ENCODE assay signal across 23 cellular contexts in the genomic region with DNA sequence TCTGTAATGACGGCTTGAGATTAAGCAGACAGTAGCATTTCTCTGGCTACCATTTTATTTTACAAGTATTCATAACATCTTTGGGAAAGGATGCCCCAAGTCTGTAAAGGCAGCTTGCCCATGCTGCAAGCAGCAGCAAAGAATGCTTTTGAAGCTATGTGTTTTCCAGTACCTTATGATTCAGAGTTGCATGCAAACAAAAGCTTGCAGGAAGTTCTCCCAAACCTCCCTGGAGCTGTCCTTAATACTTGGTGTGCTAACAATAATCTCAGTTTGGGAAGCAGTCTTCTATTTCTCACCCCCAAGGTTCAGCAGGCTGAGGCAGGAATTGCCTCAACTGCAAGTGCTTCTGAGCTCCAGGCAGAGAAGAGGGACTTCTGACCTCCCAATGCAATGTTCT.
"Had no signal": no experiment of that assay in that cellular context is flagged by ENCODE, and none has a peak within 500 bp of the region (broad histone marks: within the 10 kb centered on the region; RNA-seq: fewer than 3 reads in every experiment).

No MANE protein-coding gene starts in this region.

- H3K27me3 ChIP-seq: pancreas, sigmoid colon, stomach, thyroid gland, vagina had no signal

- H3K4me1 ChIP-seq: pancreas, sigmoid colon, stomach, thyroid gland, vagina had no signal

- H3K4me3 ChIP-seq: lung, pancreas, sigmoid colon, stomach, thyroid gland, vagina had no signal

- H3K9me3 Mint-ChIP-seq: memory B cell had no signal

- DNase-seq: cortex of kidney; foreskin melanocyte; hypothalamus; kidney; natural killer cell; occipital lobe; pancreas; right cardiac atrium; sigmoid colon; stimulated activated CD4-positive, alpha-beta T cell treated with anti-CD3 and anti-CD28 coated beads, Interleukin-2, amount 100 ng/mL, for 24 hours; stimulated activated CD4-positive, alpha-beta T cell treated with anti-CD3 and anti-CD28 coated beads, Interleukin-4, amount 100 ng/mL, for 24 hours; stimulated activated naive CD4-positive, alpha-beta T cell treated with Interleukin-2 at 50 U/mL for 16 hours; stomach; thyroid gland; trophoblast cell had no signal

- H3K27ac Mint-ChIP-seq: memory B cell; natural killer cell; progenitor cell of endocrine pancreas; stimulated activated effector memory CD8-positive, alpha-beta T cell treated with anti-CD3 and anti-CD28 coated beads, Interleukin-12 subunit alpha, Interleukin-12 subunit beta, amount 100 ng/mL, for 72 hours had no signal

- H3K27ac ChIP-seq: epithelial cell of prostate, pancreas, sigmoid colon, stomach, thyroid gland, vagina had no signal

- H3K9me3 ChIP-seq: pancreas, sigmoid colon, stomach, thyroid gland, vagina had no signal

- H3K4me3 Mint-ChIP-seq: memory B cell; natural killer cell; stimulated activated effector memory CD8-positive, alpha-beta T cell treated with anti-CD3 and anti-CD28 coated beads, Interleukin-12 subunit alpha, Interleukin-12 subunit beta, amount 100 ng/mL, for 72 hours had no signal

- H3K36me3 Mint-ChIP-seq: memory B cell; natural killer cell; stimulated activated effector memory CD8-positive, alpha-beta T cell treated with anti-CD3 and anti-CD28 coated beads, Interleukin-12 subunit alpha, Interleukin-12 subunit beta, amount 100 ng/mL, for 72 hours had no signal

- H3K36me3 ChIP-seq: pancreas, sigmoid colon, stomach, thyroid gland, vagina had no signal

- ATAC-seq: esophagus mucosa; left lobe of liver; natural killer cell; pancreas; right cardiac atrium; stimulated activated effector memory CD8-positive, alpha-beta T cell treated with anti-CD3 and anti-CD28 coated beads, Interleukin-12 subunit alpha, Interleukin-12 subunit beta, amount 100 ng/mL, for 72 hours had no signal

- H3K4me1 Mint-ChIP-seq: memory B cell; natural killer cell; stimulated activated effector memory CD8-positive, alpha-beta T cell treated with anti-CD3 and anti-CD28 coated beads, Interleukin-12 subunit alpha, Interleukin-12 subunit beta, amount 100 ng/mL, for 72 hours had no signal
